Comparison of ENCODE assay signal across 1 cellular context in genomic region chr1:36420836-36421317, GRCh38.
TF ChIP-seq lines count a peak whose summit lies in the region.

No MANE protein-coding gene starts in this region.

TF ChIP-seq in GM23338, 12 proteins besides CTCF, POLR2A, EP300 and RAD21 (continued from another document):
- TF ChIP-seq ZNF462 (CRISPR knock-in tag; IDR thresholded peaks at IDR 0.05) (no peak), ZNF331 (CRISPR knock-in tag; IDR thresholded peaks at IDR 0.05; ENCODE audit: low read depth) (no peak), STAT1 (IDR thresholded peaks at IDR 0.05; ENCODE audit: unreplicated experiment) (no peak), JUNB (IDR thresholded peaks at IDR 0.05; ENCODE audit: unreplicated experiment) (no peak), EZH2phosphoT487 (IDR thresholded peaks at IDR 0.05; ENCODE audit: unreplicated experiment) (no peak)
